In genomic region chr11:101436511-101437142, GRCh38 we compare ENCODE assay signal across 9 cellular contexts.
A peak's percentile ranks its signal among the peaks of the same experiment; 100 is the strongest.
DNase-seq lines count a peak whose midpoint lies in the region; ATAC-seq and TF ChIP-seq lines count a peak whose summit lies in the region.
"Had no signal": no experiment of that assay in that cellular context is flagged by ENCODE, and none has a peak within 500 bp of the region (broad histone marks: within the 10 kb centered on the region; RNA-seq: fewer than 3 reads in every experiment).

No MANE protein-coding gene starts in this region.

- peak; percentile 84 for TF ChIP-seq CTCF in chondrocyte (IDR thresholded peaks at IDR 0.05)
- peak; percentile 21 for TF ChIP-seq CTCF in mucosa of descending colon (IDR thresholded peaks at IDR 0.05)

- H3K4me3 Mint-ChIP-seq in chondrocyte (ENCODE audit: unreplicated experiment) = no peak overlapping the region
- H3K4me3 Mint-ChIP-seq in stimulated activated naive B cell treated with anti-CD40 and anti-IgM and Interleukin-4, amounts not matched to agents 10 μg/mL and 1 μg/mL and 100 μg/mL, for 72 hours = no peak overlapping the region

- H3K4me1 ChIP-seq in mucosa of descending colon (ENCODE audit: low read depth) = no peaks in the 10 kb centered on the region

- H3K9me3 ChIP-seq in mucosa of descending colon = no peaks in the 10 kb centered on the region

- no peaks in the 10 kb centered on the region for H3K36me3 ChIP-seq in mucosa of descending colon (ENCODE audit: low read depth)

- H3K36me3 Mint-ChIP-seq in chondrocyte (ENCODE audit: low read depth) = no peaks in the 10 kb centered on the region
- no peaks in the 10 kb centered on the region for H3K36me3 Mint-ChIP-seq in stimulated activated naive B cell treated with anti-CD40 and anti-IgM and Interleukin-4, amounts not matched to agents 10 μg/mL and 1 μg/mL and 100 μg/mL, for 72 hours

- no peaks in the 10 kb centered on the region for H3K27me3 Mint-ChIP-seq in chondrocyte (ENCODE audit: low read depth)
- no peaks in the 10 kb centered on the region for H3K27me3 Mint-ChIP-seq in stimulated activated naive B cell treated with anti-CD40 and anti-IgM and Interleukin-4, amounts not matched to agents 10 μg/mL and 1 μg/mL and 100 μg/mL, for 72 hours

- no peak overlapping the region for H3K4me3 ChIP-seq in mucosa of descending colon

- in situ Hi-C loops in Caki2 (cut with HindIII; ENCODE audit: low pct_unique_long_range_greater_than_20kb, low sequenced_read_pairs) = no loop called here

- no peaks in the 10 kb centered on the region for H3K9me3 Mint-ChIP-seq in chondrocyte (ENCODE audit: low read depth)
- peaks cover 0 to 1% of the 10 kb centered on the region in 2 donors for H3K9me3 Mint-ChIP-seq in stimulated activated naive B cell treated with anti-CD40 and anti-IgM and Interleukin-4, amounts not matched to agents 10 μg/mL and 1 μg/mL and 100 μg/mL, for 72 hours

- peak; percentile 12 for DNase-seq in Caki2 (ENCODE audit: low read depth)
- peak; percentile 61 for DNase-seq in NCI-H345 (lab: John Stamatoyannopoulos, UW)
- no peak for DNase-seq in chondrocyte (ENCODE audit: low spot score)
- peak in 1 of 3 donors; percentile 69 for DNase-seq in mucosa of descending colon
- no peak for DNase-seq in cortex of kidney (lab: John Stamatoyannopoulos, UW)
- no peak for DNase-seq in NK-92 treated with Interleukin-12 subunit alpha and Interleukin-12 subunit beta, amount 100 ng/mL, for 24 hours (lab: John Stamatoyannopoulos, UW)
- no peak for DNase-seq in stimulated activated naive B cell treated with anti-CD40 and anti-IgM and Interleukin-4, amounts not matched to agents 10 μg/mL and 1 μg/mL and 100 μg/mL, for 72 hours

- no peak overlapping the region for H3K27ac Mint-ChIP-seq in chondrocyte (ENCODE audit: unreplicated experiment)
- H3K27ac Mint-ChIP-seq in stimulated activated naive B cell treated with anti-CD40 and anti-IgM and Interleukin-4, amounts not matched to agents 10 μg/mL and 1 μg/mL and 100 μg/mL, for 72 hours = no peak overlapping the region

- intact Hi-C loops in mucosa of descending colon (cut with DNase I, micrococcal nuclease) = loop anchor here in 1 of 2 donors (5.0 kb wide), 1 partner anchor 44 kb away; no protein-coding TSS in a partner anchor

- ATAC-seq in GM19438 (IDR thresholded peaks at IDR 0.05; ENCODE audit: low read depth, unreplicated experiment) = peak; percentile 66
- peak; percentile 29 for ATAC-seq in mucosa of descending colon
- no peak for ATAC-seq in stimulated activated naive B cell treated with anti-CD40 and anti-IgM and Interleukin-4, amounts not matched to agents 10 μg/mL and 1 μg/mL and 100 μg/mL, for 72 hours (replicated peaks)
- ATAC-seq: left colon had no signal

- H3K4me1 Mint-ChIP-seq in chondrocyte (ENCODE audit: low read depth) = peaks cover 22% of the 10 kb centered on the region
- H3K4me1 Mint-ChIP-seq in stimulated activated naive B cell treated with anti-CD40 and anti-IgM and Interleukin-4, amounts not matched to agents 10 μg/mL and 1 μg/mL and 100 μg/mL, for 72 hours = no peaks in the 10 kb centered on the region

Comparison
In these comparisons a context has a peak if more than half of its experiments do, and no peak if none do; other contexts are left out.
1. DNase-seq: peak in Caki2 (single experiment) and NCI-H345 (single experiment); none in chondrocyte (single experiment), cortex of kidney (single experiment), NK-92 treated with Interleukin-12 subunit alpha and Interleukin-12 subunit beta, amount 100 ng/mL, for 24 hours (single experiment) and stimulated activated naive B cell treated with anti-CD40 and anti-IgM and Interleukin-4, amounts not matched to agents 10 μg/mL and 1 μg/mL and 100 μg/mL, for 72 hours (single experiment).
2. ATAC-seq: peak in GM19438 (single experiment) and mucosa of descending colon (single experiment); none in stimulated activated naive B cell treated with anti-CD40 and anti-IgM and Interleukin-4, amounts not matched to agents 10 μg/mL and 1 μg/mL and 100 μg/mL, for 72 hours (0 of 2).